Comparison of ENCODE assay signal across 9 cellular contexts in genomic region chr14:61620130-61620946, GRCh38.
DNase-seq lines count a peak whose midpoint lies in the region; ATAC-seq and TF ChIP-seq lines count a peak whose summit lies in the region.
"Had no signal": no experiment of that assay in that cellular context is flagged by ENCODE, and none has a peak within 500 bp of the region (broad histone marks: within the 10 kb centered on the region; RNA-seq: fewer than 3 reads in every experiment).

No MANE protein-coding gene starts in this region.

- DNase-seq in activated CD4-positive, alpha-beta T cell treated with anti-CD3 and anti-CD28 coated beads for 4 hours, result peak; percentile 24 to 26
- DNase-seq in activated CD4-positive, alpha-beta T cell treated with anti-CD3 and anti-CD28 coated beads, Interleukin-2, amount 50 U/mL, for 1 hour, result no peak
- DNase-seq in chondrocyte (ENCODE audit: low spot score) (no peak), cerebellar nuclear complex (lab: John Stamatoyannopoulos, UW) (no peak), SHP77 (lab: John Stamatoyannopoulos, UW) (no peak), NCI-H2081 (lab: John Stamatoyannopoulos, UW) (no peak)
- DNase-seq in stimulated activated CD8-positive, alpha-beta memory T cell treated with anti-CD3 and anti-CD28 coated beads, Interleukin-15, amount 100 ng/mL, for 48 hours (ENCODE audit: low read depth in 2 of 2), result peak; percentile 55 to 69

- H3K4me3 Mint-ChIP-seq in chondrocyte (ENCODE audit: unreplicated experiment), result no peak overlapping the region
- H3K4me3 Mint-ChIP-seq: nephron had no signal

- no peak for TF ChIP-seq CTCF in chondrocyte (IDR thresholded peaks at IDR 0.05)

- peak; percentile 92 for ATAC-seq in HG03432 (IDR thresholded peaks at IDR 0.05; ENCODE audit: unreplicated experiment)

- H3K27ac Mint-ChIP-seq in chondrocyte (ENCODE audit: unreplicated experiment), result peak overlapping the region; percentile 72

- no peaks in the 10 kb centered on the region for H3K36me3 Mint-ChIP-seq in chondrocyte (ENCODE audit: low read depth)

- no peaks in the 10 kb centered on the region for H3K27me3 Mint-ChIP-seq in chondrocyte (ENCODE audit: low read depth)

- no peaks in the 10 kb centered on the region for H3K9me3 Mint-ChIP-seq in chondrocyte (ENCODE audit: low read depth)

- peaks cover 50% of the 10 kb centered on the region for H3K4me1 Mint-ChIP-seq in chondrocyte (ENCODE audit: low read depth)

Comparison
In these comparisons a context has a peak if more than half of its experiments do, and no peak if none do; other contexts are left out.
1. DNase-seq: peak in activated CD4-positive, alpha-beta T cell treated with anti-CD3 and anti-CD28 coated beads for 4 hours (2 of 2) and stimulated activated CD8-positive, alpha-beta memory T cell treated with anti-CD3 and anti-CD28 coated beads, Interleukin-15, amount 100 ng/mL, for 48 hours (2 of 2); none in activated CD4-positive, alpha-beta T cell treated with anti-CD3 and anti-CD28 coated beads, Interleukin-2, amount 50 U/mL, for 1 hour (single experiment), chondrocyte (single experiment), cerebellar nuclear complex (0 of 2), SHP77 (0 of 2) and NCI-H2081 (0 of 2).